ENCODE assay signal across 20 cellular contexts in genomic region chr1:22329171-22329540, GRCh38.
"Had no signal": no experiment of that assay in that cellular context is flagged by ENCODE, and none has a peak within 500 bp of the region (broad histone marks: within the 10 kb centered on the region; RNA-seq: fewer than 3 reads in every experiment).

No MANE protein-coding gene starts in this region.

- H3K36me3 Mint-ChIP-seq: activated naive CD8-positive, alpha-beta T cell; natural killer cell; stimulated activated naive B cell treated with anti-CD40 and anti-IgM and Interleukin-4, amounts not matched to agents 10 μg/mL and 1 μg/mL and 100 μg/mL, for 72 hours had no signal

- H3K27me3 ChIP-seq: testis had no signal

- H3K4me1 Mint-ChIP-seq: activated T-helper 17 cell treated with anti-CD3 and anti-CD28 coated beads, Interleukin-2, amount 50 U/mL, for 72 hours; natural killer cell had no signal

- H3K27ac ChIP-seq: epithelial cell of prostate, heart right ventricle, left lung, parathyroid adenoma, testis, VCaP had no signal

- H3K4me3 Mint-ChIP-seq: activated CD8-positive, alpha-beta T cell treated with anti-CD3 and anti-CD28 coated beads, Interleukin-2, amount 10 ng/mL, durations not matched to agents 7 days and 5 days; activated naive CD8-positive, alpha-beta T cell; activated T-helper 17 cell treated with anti-CD3 and anti-CD28 coated beads, Interleukin-2, amount 50 U/mL, for 72 hours; natural killer cell; stimulated activated naive B cell treated with anti-CD40 and anti-IgM and Interleukin-4, amounts not matched to agents 10 μg/mL and 1 μg/mL and 100 μg/mL, for 72 hours had no signal

- ATAC-seq: activated CD8-positive, alpha-beta T cell treated with anti-CD3 and anti-CD28 coated beads, Interleukin-2, amount 10 ng/mL, durations not matched to agents 7 days and 5 days; activated T-helper 17 cell treated with anti-CD3 and anti-CD28 coated beads, Interleukin-2, amount 50 U/mL, for 72 hours; heart right ventricle; left lung; natural killer cell; stimulated activated naive B cell treated with anti-CD40 and anti-IgM and Interleukin-4, amounts not matched to agents 10 μg/mL and 1 μg/mL and 100 μg/mL, for 72 hours had no signal

- H3K4me3 ChIP-seq: heart right ventricle, left lung, testis had no signal

- H3K9me3 Mint-ChIP-seq: activated T-helper 17 cell treated with anti-CD3 and anti-CD28 coated beads, Interleukin-2, amount 50 U/mL, for 72 hours had no signal

- H3K36me3 ChIP-seq: heart right ventricle, left lung had no signal

- H3K9me3 ChIP-seq: heart right ventricle, left lung, testis had no signal

- H3K27ac Mint-ChIP-seq: activated CD8-positive, alpha-beta T cell treated with anti-CD3 and anti-CD28 coated beads, Interleukin-2, amount 10 ng/mL, durations not matched to agents 7 days and 5 days; activated naive CD8-positive, alpha-beta T cell; activated T-helper 17 cell treated with anti-CD3 and anti-CD28 coated beads, Interleukin-2, amount 50 U/mL, for 72 hours; natural killer cell; stimulated activated naive B cell treated with anti-CD40 and anti-IgM and Interleukin-4, amounts not matched to agents 10 μg/mL and 1 μg/mL and 100 μg/mL, for 72 hours had no signal

- H3K4me1 ChIP-seq: heart right ventricle, left lung, parathyroid adenoma had no signal

- DNase-seq: activated CD4-positive, alpha-beta T cell treated with anti-CD3 and anti-CD28 coated beads for 1 hour; activated CD4-positive, alpha-beta T cell treated with anti-CD3 and anti-CD28 coated beads, Interleukin-2, amount 50 U/mL, for 1 hour; activated CD8-positive, alpha-beta T cell treated with anti-CD3 and anti-CD28 coated beads, Interleukin-2, amount 10 ng/mL, durations not matched to agents 7 days and 5 days; activated T-cell treated with anti-CD3 and anti-CD28 coated beads, Interleukin-2, amount 50 U/mL, for 1 hour; amniotic stem cell; cortex of kidney; heart right ventricle; left lung; midbrain; natural killer cell; stimulated activated CD4-positive, alpha-beta T cell treated with anti-CD3 and anti-CD28 coated beads, Interleukin-2, amount 100 ng/mL, for 48 hours; stimulated activated CD8-positive, alpha-beta memory T cell treated with anti-CD3 and anti-CD28 coated beads, Interleukin-4, amount 100 ng/mL, for 48 hours; stimulated activated naive B cell treated with anti-CD40 and anti-IgM and Interleukin-4, amounts not matched to agents 10 μg/mL and 1 μg/mL and 100 μg/mL, for 72 hours; testis; trophoblast cell had no signal
